9 cellular contexts compared by ENCODE assay signal in the genomic region with DNA sequence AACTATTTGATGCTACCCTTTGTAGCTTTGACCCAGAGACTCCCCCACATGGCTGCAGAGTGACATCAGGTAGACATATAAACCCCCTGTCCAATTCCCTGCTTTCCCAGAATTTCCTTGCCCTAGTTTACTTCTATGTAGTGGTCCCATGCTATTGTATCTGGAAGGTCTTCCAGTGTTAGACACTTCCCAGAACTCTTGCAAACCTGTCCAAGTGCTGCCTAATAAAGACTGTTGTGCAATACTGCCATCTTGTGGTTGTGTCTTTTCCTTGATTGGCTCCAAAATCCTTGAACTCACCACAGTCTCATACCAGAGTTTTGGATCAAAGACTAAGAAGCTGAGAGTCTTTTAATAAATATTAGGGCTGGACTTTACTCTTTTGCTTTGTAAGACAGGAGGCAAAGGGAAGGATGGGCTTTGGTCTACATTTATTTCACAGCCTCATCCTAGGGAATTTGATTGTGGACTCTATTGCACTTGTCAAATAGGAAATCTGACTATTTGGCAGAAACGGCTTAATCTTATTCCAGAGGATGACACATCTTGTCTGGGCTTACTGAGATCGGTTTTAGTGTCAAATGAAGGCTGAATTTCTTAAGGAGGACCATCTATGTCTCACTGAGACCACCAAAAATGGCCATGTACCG.
DNase-seq lines count a peak whose midpoint lies in the region; ATAC-seq and TF ChIP-seq lines count a peak whose summit lies in the region.
"Had no signal": no experiment of that assay in that cellular context is flagged by ENCODE, and none has a peak within 500 bp of the region (broad histone marks: within the 10 kb centered on the region; RNA-seq: fewer than 3 reads in every experiment).

No MANE protein-coding gene starts in this region.

- H3K27me3 ChIP-seq in PC-9 (ENCODE audit: insufficient read depth, low read depth), result no peaks in the 10 kb centered on the region
- no peaks in the 10 kb centered on the region for H3K27me3 ChIP-seq in CD8-positive, alpha-beta memory T cell (ENCODE audit: insufficient read depth, low read length, poor library complexity, severe bottlenecking)
- H3K27me3 ChIP-seq: BLaER1 treated with 17β-estradiol and CSF1 and Interleukin-3, amounts not matched to agents 10 nM and 100 nM had no signal

- H3K4me3 Mint-ChIP-seq in CD8-positive, alpha-beta memory T cell, result no peak overlapping the region

- ATAC-seq in GM21786 (IDR thresholded peaks at IDR 0.05; ENCODE audit: unreplicated experiment), result peak; percentile 78

- BruUV-seq in PC-9 (replicated peaks; lab: Mats Ljungman, UMichigan), result no TSS peak

- no peaks in the 10 kb centered on the region for H3K36me3 ChIP-seq in PC-9 (ENCODE audit: low read depth)
- no peaks in the 10 kb centered on the region for H3K36me3 ChIP-seq in CD8-positive, alpha-beta memory T cell (ENCODE audit: insufficient read depth, low read length)
- H3K36me3 ChIP-seq: BLaER1 treated with 17β-estradiol and CSF1 and Interleukin-3, amounts not matched to agents 10 nM and 100 nM had no signal

- no peaks in the 10 kb centered on the region for H3K9me3 ChIP-seq in PC-9 (ENCODE audit: insufficient read depth, low read depth)
- no peaks in the 10 kb centered on the region for H3K9me3 ChIP-seq in CD8-positive, alpha-beta memory T cell (ENCODE audit: low read length)

- H3K9me3 Mint-ChIP-seq in CD8-positive, alpha-beta memory T cell, result peaks cover 0 to 3% (median 0%) of the 10 kb centered on the region in 5 donors

- H3K36me3 Mint-ChIP-seq in CD8-positive, alpha-beta memory T cell, result no peaks in the 10 kb centered on the region

- TF ChIP-seq CTCF in PC-9 (conservative IDR thresholded peaks at IDR 0.05) (peak; percentile 78), epithelial cell of esophagus (IDR thresholded peaks at IDR 0.05; ENCODE audit: insufficient read depth, low read depth, low read length, missing control alignments) (peak; percentile 82)

- H3K4me1 ChIP-seq in PC-9 (replicated peaks; ENCODE audit: insufficient read depth), result no peaks in the 10 kb centered on the region
- no peaks in the 10 kb centered on the region for H3K4me1 ChIP-seq in CD8-positive, alpha-beta memory T cell (ENCODE audit: insufficient read depth, low read length)
- H3K4me1 ChIP-seq: BLaER1 treated with 17β-estradiol and CSF1 and Interleukin-3, amounts not matched to agents 10 nM and 100 nM had no signal

- CTCF ChIA-PET in PC-9 (lab: Charles Lee), result interaction anchor here (0.7 kb wide), 1 partner anchor 255 kb away, joined by 3 read pairs; no protein-coding TSS in a partner anchor
- CTCF ChIA-PET in CD8-positive, alpha-beta memory T cell (lab: Charles Lee), result no interaction called here

- no peak overlapping the region for H2AFZ ChIP-seq in PC-9

- no peaks in the 10 kb centered on the region for H3K27me3 Mint-ChIP-seq in CD8-positive, alpha-beta memory T cell

- no peaks in the 10 kb centered on the region for H3K9me2 ChIP-seq in PC-9 (ENCODE audit: insufficient read depth)

- no peaks in the 10 kb centered on the region for H3F3A ChIP-seq in PC-9 (ENCODE audit: insufficient read depth, low read depth)

- POLR2A ChIA-PET in PC-9 (lab: Charles Lee; ENCODE audit: unreplicated experiment), result no interaction called here
- POLR2A ChIA-PET in CD8-positive, alpha-beta memory T cell (lab: Charles Lee), result no interaction called here

- H3K79me2 ChIP-seq in PC-9 (ENCODE audit: low read depth), result no peaks in the 10 kb centered on the region

- intact Hi-C loops in PC-9 (cut with micrococcal nuclease; ENCODE audit: unreplicated experiment), result loop anchor here (1.0 to 10.0 kb wide), 3 partner anchors 1133 to 1393 kb away; no protein-coding TSS in a partner anchor

- no peak overlapping the region for H3K27ac ChIP-seq in PC-9
- H3K27ac ChIP-seq in CD8-positive, alpha-beta memory T cell (ENCODE audit: low read depth, low read length), result no peak overlapping the region
- H3K27ac ChIP-seq: BLaER1 treated with 17β-estradiol and CSF1 and Interleukin-3, amounts not matched to agents 10 nM and 100 nM had no signal

- no peak overlapping the region for H3K4me2 ChIP-seq in PC-9
- H3K4me2 ChIP-seq: BLaER1 treated with 17β-estradiol and CSF1 and Interleukin-3, amounts not matched to agents 10 nM and 100 nM had no signal

- H3K27ac Mint-ChIP-seq in CD8-positive, alpha-beta memory T cell, result no peak overlapping the region

- H4K20me1 ChIP-seq in PC-9 (ENCODE audit: insufficient read depth), result no peaks in the 10 kb centered on the region
- H4K20me1 ChIP-seq: BLaER1 treated with 17β-estradiol and CSF1 and Interleukin-3, amounts not matched to agents 10 nM and 100 nM had no signal

- H3K4me1 Mint-ChIP-seq in CD8-positive, alpha-beta memory T cell, result no peaks in the 10 kb centered on the region

- H3K4me3 ChIP-seq in PC-9 (no peak overlapping the region), epithelial cell of esophagus (ENCODE audit: low read length) (no peak overlapping the region)
- H3K4me3 ChIP-seq in CD8-positive, alpha-beta memory T cell (ENCODE audit: low read length), result no peak overlapping the region
- H3K4me3 ChIP-seq: BLaER1 treated with 17β-estradiol and CSF1 and Interleukin-3, amounts not matched to agents 10 nM and 100 nM had no signal

- peak; percentile 1 to 25 for DNase-seq in NCI-H187 (lab: John Stamatoyannopoulos, UW)
- DNase-seq in NCI-H187 treated with DMSO at 0.1 percent for 48 hours (lab: John Stamatoyannopoulos, UW), result no peak
- peak; percentile 67 for DNase-seq in LHCN-M2 (ENCODE audit: low read depth)
- peak; percentile 26 to 40 for DNase-seq in PC-9
- DNase-seq in epithelial cell of esophagus (ENCODE audit: low read depth), result peak; percentile 81
- DNase-seq in myocyte (ENCODE audit: low read depth), result peak; percentile 67
- DNase-seq in CD8-positive, alpha-beta memory T cell, result no peak

Comparison
In these comparisons a context has a peak if more than half of its experiments do, and no peak if none do; other contexts are left out.
1. DNase-seq: peak in NCI-H187 (2 of 2), LHCN-M2 (single experiment), PC-9 (2 of 2), epithelial cell of esophagus (single experiment) and myocyte (single experiment); none in NCI-H187 treated with DMSO at 0.1 percent for 48 hours (single experiment) and CD8-positive, alpha-beta memory T cell (0 of 5).